ENCODE assay signal across 10 cellular contexts in the genomic region with DNA sequence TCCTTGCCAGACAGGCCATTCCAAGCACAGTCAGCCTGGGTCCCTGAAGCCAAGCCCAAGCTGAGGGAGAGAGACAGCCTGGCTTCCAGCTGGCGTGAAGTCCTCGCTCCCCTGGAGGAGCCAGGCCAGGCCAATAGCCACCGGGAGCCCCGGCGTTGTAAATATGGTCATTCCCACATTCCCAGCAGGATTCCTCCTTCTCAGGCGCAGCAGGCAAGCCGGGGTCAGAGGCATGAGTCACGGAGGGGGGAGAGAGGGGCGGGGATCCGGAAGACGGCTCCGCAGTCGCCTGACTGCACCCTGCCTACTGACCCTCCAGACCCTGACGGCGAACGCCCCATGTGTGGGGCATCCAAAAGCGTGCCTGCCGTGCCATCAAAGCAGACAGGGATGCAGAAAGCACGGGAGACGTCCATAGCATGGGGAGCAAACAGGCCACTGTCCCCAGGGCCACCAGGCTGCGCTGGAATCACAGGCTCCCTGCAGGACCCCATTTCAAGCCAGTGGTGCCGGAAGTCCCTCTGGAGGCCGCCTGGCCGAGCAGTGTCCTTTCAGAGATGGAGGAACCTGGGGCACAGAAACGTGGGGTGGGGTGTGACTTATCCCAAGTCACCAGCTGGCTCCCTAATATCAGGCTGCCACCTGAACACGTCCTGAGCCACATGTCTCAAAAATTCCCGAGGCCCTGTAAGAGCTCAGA. TPM values are rescaled to one million over a fixed set of nuclear protein-coding genes. Genes with fewer than 3 reads are reported as not detected.
DNase-seq lines count a peak whose midpoint lies in the region; ATAC-seq, FAIRE-seq and TF ChIP-seq lines count a peak whose summit lies in the region.
"Had no signal": no experiment of that assay in that cellular context is flagged by ENCODE, and none has a peak within 500 bp of the region (broad histone marks: within the 10 kb centered on the region; RNA-seq: fewer than 3 reads in every experiment).

No MANE protein-coding gene starts in this region.

- H3K4me1 Mint-ChIP-seq in activated naive CD8-positive, alpha-beta T cell treated with anti-CD3 and anti-CD28 coated beads, Interleukin-2, amount 50 U/mL, for 24 hours = no peaks in the 10 kb centered on the region

- H3K4me1 ChIP-seq in kidney (ENCODE audit: control insufficient read depth in 1 of 2, insufficient read depth in 1 of 2, low read depth in 1 of 2, low read length in 2 of 2) = peaks cover 0 to 4% of the 10 kb centered on the region in 2 donors
- H3K4me1 ChIP-seq in skeletal muscle satellite cell (ENCODE audit: control insufficient read depth, insufficient read depth, low read length) = peaks cover 30% of the 10 kb centered on the region

- no peaks in the 10 kb centered on the region for H3K9me3 Mint-ChIP-seq in activated naive CD8-positive, alpha-beta T cell treated with anti-CD3 and anti-CD28 coated beads, Interleukin-2, amount 50 U/mL, for 24 hours

- H3K36me3 Mint-ChIP-seq in activated naive CD8-positive, alpha-beta T cell treated with anti-CD3 and anti-CD28 coated beads, Interleukin-2, amount 50 U/mL, for 24 hours (ENCODE audit: low read depth) = no peaks in the 10 kb centered on the region

- H3K9me3 ChIP-seq in kidney (ENCODE audit: control insufficient read depth in 1 of 2, low read length in 2 of 2) (no peaks in the 10 kb centered on the region), skeletal muscle satellite cell (replicated peaks; ENCODE audit: low read length) (no peaks in the 10 kb centered on the region)

- no peak overlapping the region for H3K27ac Mint-ChIP-seq in activated naive CD8-positive, alpha-beta T cell treated with anti-CD3 and anti-CD28 coated beads, Interleukin-2, amount 50 U/mL, for 24 hours

- no peak overlapping the region for H3K4me3 Mint-ChIP-seq in activated naive CD8-positive, alpha-beta T cell treated with anti-CD3 and anti-CD28 coated beads, Interleukin-2, amount 50 U/mL, for 24 hours

- no peak overlapping the region for H3K27ac ChIP-seq in kidney (ENCODE audit: low read depth in 2 of 2, low read length in 2 of 2)

- peak; percentile 89 for DNase-seq in H7
- DNase-seq in cardiac fibroblast (ENCODE audit: low read depth in 2 of 2) = peak; percentile 66 to 92
- peak; percentile 91 for DNase-seq in kidney
- no peak for DNase-seq in NCI-H187 (lab: John Stamatoyannopoulos, UW)
- no peak for DNase-seq in NCI-H1694 (lab: John Stamatoyannopoulos, UW)
- no peak for DNase-seq in activated naive CD8-positive, alpha-beta T cell treated with anti-CD3 and anti-CD28 coated beads, Interleukin-2, amount 50 U/mL, for 24 hours
- DNase-seq in T1000 (lab: John Stamatoyannopoulos, UW) = no peak
- DNase-seq: activated CD4-positive, alpha-beta T cell treated with anti-CD3 and anti-CD28 coated beads, Interleukin-2, amount 50 U/mL, for 48 hours; NCI-H2227 treated with DMSO at 0.1 percent for 48 hours had no signal

- H3K36me3 ChIP-seq in H7 (replicated peaks; ENCODE audit: control insufficient read depth, insufficient read depth, low read length) (no peaks in the 10 kb centered on the region), kidney (ENCODE audit: control insufficient read depth in 1 of 2, insufficient read depth in 2 of 2, low read length in 2 of 2) (no peaks in the 10 kb centered on the region), skeletal muscle satellite cell (ENCODE audit: insufficient read depth, low read length) (no peaks in the 10 kb centered on the region)

- FAIRE-seq in kidney (lab: Jason Lieb, UNC) = no peak

- TF ChIP-seq CTCF in cardiac fibroblast (IDR thresholded peaks at IDR 0.05; ENCODE audit: low read depth, low read length) = no peak
- no peak for TF ChIP-seq CTCF in kidney (IDR thresholded peaks at IDR 0.05; ENCODE audit: borderline replicate concordance, extremely low read depth, insufficient read depth)

- no peak for ATAC-seq in activated naive CD8-positive, alpha-beta T cell treated with anti-CD3 and anti-CD28 coated beads, Interleukin-2, amount 50 U/mL, for 24 hours

- no peak overlapping the region for H3K4me3 ChIP-seq in H7 (ENCODE audit: insufficient read depth, low read depth, low read length)
- peak overlapping the region in 1 of 2 donors; percentile 18 for H3K4me3 ChIP-seq in cardiac fibroblast (replicated peaks in 1 of 2; ENCODE audit: low read depth in 2 of 2, low read length in 2 of 2)
- no peak overlapping the region for H3K4me3 ChIP-seq in kidney (ENCODE audit: low read length in 2 of 2)
- peak overlapping the region; percentile 44 for H3K4me3 ChIP-seq in skeletal muscle satellite cell (ENCODE audit: low read length)

- H3K9ac ChIP-seq in kidney (ENCODE audit: low read length in 2 of 2) = no peak overlapping the region
- peak overlapping the region; percentile 35 for H3K9ac ChIP-seq in skeletal muscle satellite cell (ENCODE audit: low read depth, low read length)

- peak overlapping the region; percentile 64 for H3K4me2 ChIP-seq in skeletal muscle satellite cell (ENCODE audit: low read length)

- H3K27me3 Mint-ChIP-seq in activated naive CD8-positive, alpha-beta T cell treated with anti-CD3 and anti-CD28 coated beads, Interleukin-2, amount 50 U/mL, for 24 hours = peaks cover 3% of the 10 kb centered on the region

- intact Hi-C loops in kidney (cut with DNase I) = no loop called here

- H3K27me3 ChIP-seq in H7 (ENCODE audit: control insufficient read depth, insufficient read depth, low read length) (no peaks in the 10 kb centered on the region), skeletal muscle satellite cell (ENCODE audit: control insufficient read depth, insufficient read depth, low read length) (no peaks in the 10 kb centered on the region)

RNA-seq across cellular contexts. Expression of a gene that starts 48.2 kb away (rescaled TPM):
- total RNA-seq in H7 (2014; rRNA removed; shearing (Covaris generic)) = 7.1 and 8.1 TPM in 2 replicates
- 1.4 TPM for total RNA-seq in kidney
- polyA plus RNA-seq in kidney (ENCODE audit: insufficient read depth, low read depth, low replicate concordance) = 0.56 TPM
- 34.7 and 38.7 TPM in 2 replicates for total RNA-seq in skeletal muscle satellite cell (2012; rRNA removed)

Comparison
In these comparisons a context has a peak if more than half of its experiments do, and no peak if none do; other contexts are left out.
1. DNase-seq: peak in H7 (single experiment), cardiac fibroblast (2 of 2) and kidney (single experiment); none in NCI-H187 (0 of 2), NCI-H1694 (single experiment), activated naive CD8-positive, alpha-beta T cell treated with anti-CD3 and anti-CD28 coated beads, Interleukin-2, amount 50 U/mL, for 24 hours (single experiment) and T1000 (single experiment).